ENCODE assay signal across 19 cellular contexts in genomic region chr3:172316758-172317157, GRCh38.
DNase-seq lines count a peak whose midpoint lies in the region; FAIRE-seq and TF ChIP-seq lines count a peak whose summit lies in the region.
"Had no signal": no experiment of that assay in that cellular context is flagged by ENCODE, and none has a peak within 500 bp of the region (broad histone marks: within the 10 kb centered on the region; RNA-seq: fewer than 3 reads in every experiment).

No MANE protein-coding gene starts in this region.

- no peak for FAIRE-seq in HTR-8/SVneo (lab: Jason Lieb, UNC)
- FAIRE-seq: kidney had no signal

- H3K4me1 Mint-ChIP-seq in nephron progenitor cell = peaks cover 60% of the 10 kb centered on the region

- intact Hi-C loops in PC-9 (cut with micrococcal nuclease; ENCODE audit: unreplicated experiment) (loop anchor here (5.0 kb wide), 1 partner anchor 174 kb away; no protein-coding TSS in a partner anchor), tibial artery (cut with DNase I; ENCODE audit: low total_unique reads) (loop anchor here (5.0 to 10.0 kb wide), 2 partner anchors 54 to 112 kb away; no protein-coding TSS in a partner anchor)

- POLR2A ChIA-PET in PC-9 (lab: Charles Lee; ENCODE audit: unreplicated experiment) = no interaction called here

- H3K79me2 ChIP-seq in PC-9 (ENCODE audit: low read depth) = peaks cover 73% of the 10 kb centered on the region

- H3K9me3 ChIP-seq in PC-9 (ENCODE audit: insufficient read depth, low read depth) (no peaks in the 10 kb centered on the region), tibial artery (no peaks in the 10 kb centered on the region)
- H3K9me3 ChIP-seq: prostate gland had no signal

- H3K4me2 ChIP-seq in PC-9 = no peak overlapping the region

- H3K27ac Mint-ChIP-seq in nephron progenitor cell = peak overlapping the region; percentile 82
- H3K27ac Mint-ChIP-seq: activated CD4-positive, alpha-beta T cell treated with anti-CD3 and anti-CD28 coated beads for 36 hours; endodermal cell; memory B cell; naive thymus-derived CD8-positive, alpha-beta T cell had no signal

- H3K36me3 ChIP-seq in PC-9 (ENCODE audit: low read depth) (peaks cover 67% of the 10 kb centered on the region), brain microvascular endothelial cell (replicated peaks) (peaks cover 72% of the 10 kb centered on the region), tibial artery (peaks cover 0 to 9% (median 0%) of the 10 kb centered on the region in 3 donors)
- H3K36me3 ChIP-seq: prostate gland had no signal

- CTCF ChIA-PET in PC-9 (lab: Charles Lee) = no interaction called here

- in situ Hi-C loops in brain microvascular endothelial cell (cut with HindIII; ENCODE audit: low pct_ligation_motif_present, low sequenced_read_pairs) = no loop called here

- H3K27ac ChIP-seq in PC-9 (peak overlapping the region; percentile 86), brain microvascular endothelial cell (peak overlapping the region; percentile 1), tibial artery (peak overlapping the region; percentile 74 to 79)

- peaks cover 3% of the 10 kb centered on the region for H3K27me3 Mint-ChIP-seq in nephron progenitor cell (ENCODE audit: low read depth, poor library complexity)
- H3K27me3 Mint-ChIP-seq: activated CD4-positive, alpha-beta T cell treated with anti-CD3 and anti-CD28 coated beads for 36 hours; memory B cell; naive thymus-derived CD8-positive, alpha-beta T cell had no signal

- no TSS peak for BruUV-seq in PC-9 (replicated peaks; lab: Mats Ljungman, UMichigan)

- H3K4me1 ChIP-seq in PC-9 (replicated peaks; ENCODE audit: insufficient read depth) (peaks cover 68% of the 10 kb centered on the region), tibial artery (peaks cover 0 to 100% (median 82%) of the 10 kb centered on the region in 4 donors)

- H3F3A ChIP-seq in PC-9 (ENCODE audit: insufficient read depth, low read depth) = peaks cover 91% of the 10 kb centered on the region

- H3K4me3 ChIP-seq in PC-9 (no peak overlapping the region), brain microvascular endothelial cell (ENCODE audit: low read depth, low read length) (no peak overlapping the region), tibial artery (no peak overlapping the region)
- H3K4me3 ChIP-seq: prostate gland had no signal

- peaks cover 88% of the 10 kb centered on the region for H3K36me3 Mint-ChIP-seq in nephron progenitor cell (ENCODE audit: low read depth)
- H3K36me3 Mint-ChIP-seq: memory B cell had no signal

- H3K27me3 ChIP-seq in PC-9 (ENCODE audit: insufficient read depth, low read depth) (no peaks in the 10 kb centered on the region), brain microvascular endothelial cell (replicated peaks) (no peaks in the 10 kb centered on the region), tibial artery (no peaks in the 10 kb centered on the region)

- TF ChIP-seq CTCF in PC-9 (conservative IDR thresholded peaks at IDR 0.05) = no peak
- TF ChIP-seq CTCF in brain microvascular endothelial cell (IDR thresholded peaks at IDR 0.05; ENCODE audit: low read depth, low read length, missing control alignments) = no peak
- TF ChIP-seq CTCF in nephron progenitor cell (IDR thresholded peaks at IDR 0.05) = no peak
- no peak for TF ChIP-seq CTCF in tibial artery (IDR thresholded peaks at IDR 0.05)

- H3K4me3 Mint-ChIP-seq in nephron progenitor cell = no peak overlapping the region
- H3K4me3 Mint-ChIP-seq: activated CD4-positive, alpha-beta T cell treated with anti-CD3 and anti-CD28 coated beads for 36 hours; endodermal cell; memory B cell; naive thymus-derived CD8-positive, alpha-beta T cell had no signal

- no peaks in the 10 kb centered on the region for H3K9me2 ChIP-seq in PC-9 (ENCODE audit: insufficient read depth)

- H3K9me3 Mint-ChIP-seq in nephron progenitor cell = no peaks in the 10 kb centered on the region
- H3K9me3 Mint-ChIP-seq: endodermal cell; memory B cell; naive thymus-derived CD8-positive, alpha-beta T cell had no signal

- H4K20me1 ChIP-seq in PC-9 (ENCODE audit: insufficient read depth) = no peaks in the 10 kb centered on the region; the same call in 1 of the 2 replicates

- H2AFZ ChIP-seq in PC-9 = no peak overlapping the region

- DNase-seq in PC-9 (no peak), brain microvascular endothelial cell (no peak), nephron progenitor cell (no peak), tibial artery (no peak), HTR-8/SVneo (ENCODE audit: insufficient read length, low spot score) (no peak), NCI-H187 (lab: John Stamatoyannopoulos, UW) (no peak)
- no peak for DNase-seq in activated CD4-positive, alpha-beta T cell treated with anti-CD3 and anti-CD28 coated beads for 4 hours
- DNase-seq: activated CD4-positive, alpha-beta T cell treated with anti-CD3 and anti-CD28 coated beads for 36 hours; AML-193; amniotic stem cell; DND-41; endodermal cell; kidney; naive thymus-derived CD8-positive, alpha-beta T cell; NCI-H1436 treated with DMSO at 0.1 percent for 48 hours; PC-3; stimulated activated CD4-positive, alpha-beta T cell treated with anti-CD3 and anti-CD28 coated beads, Interleukin-12 subunit alpha, Interleukin-12 subunit beta, amount 100 ng/mL, for 4 hours had no signal

Comparison
In these comparisons a context has a peak if more than half of its experiments do, and no peak if none do; other contexts are left out.
1. H3K27ac ChIP-seq: peak in every context shown above with its lines; median percentile 86 in PC-9; 76 in tibial artery; 1 in brain microvascular endothelial cell.